In genomic region chr4:108446554-108446953, GRCh38 we compare ENCODE assay signal across 22 cellular contexts.
DNase-seq lines count a peak whose midpoint lies in the region; ATAC-seq and TF ChIP-seq lines count a peak whose summit lies in the region.
"Had no signal": no experiment of that assay in that cellular context is flagged by ENCODE, and none has a peak within 500 bp of the region (broad histone marks: within the 10 kb centered on the region; RNA-seq: fewer than 3 reads in every experiment).

No MANE protein-coding gene starts in this region.

- peaks cover under 1% of the 10 kb centered on the region for H3K27me3 Mint-ChIP-seq in nephron progenitor cell (ENCODE audit: low read depth, poor library complexity)

- H3K4me1 Mint-ChIP-seq in nephron progenitor cell: peaks cover 18% of the 10 kb centered on the region
- H3K4me1 Mint-ChIP-seq: activated B cell treated with CpG ODN at 0.5 μM for 24 hours; central memory CD8-positive, alpha-beta T cell had no signal

- no peak for TF ChIP-seq CTCF in nephron progenitor cell (IDR thresholded peaks at IDR 0.05)

- no peak overlapping the region for H3K27ac Mint-ChIP-seq in nephron progenitor cell
- H3K27ac Mint-ChIP-seq: activated B cell treated with CpG ODN at 0.5 μM for 24 hours; activated CD4-positive, alpha-beta T cell treated with anti-CD3 and anti-CD28 coated beads, Interleukin-2, amount 10 ng/mL, durations not matched to agents 7 days and 5 days had no signal

- DNase-seq in COLO668 (lab: John Stamatoyannopoulos, UW; ENCODE audit: unreplicated experiment) (peak; percentile 6), NCI-H510A (lab: John Stamatoyannopoulos, UW) (peak; percentile 48), nephron progenitor cell (peak; percentile 6), ureter (ENCODE audit: low spot score) (no peak), DMS153 treated with DMSO at 0.1 percent for 48 hours (lab: John Stamatoyannopoulos, UW; ENCODE audit: unreplicated experiment) (no peak)
- no peak for DNase-seq in activated CD8-positive, alpha-beta memory T cell treated with anti-CD3 and anti-CD28 coated beads, Interleukin-2, amount 50 U/mL, for 4 hours
- DNase-seq: activated B cell treated with CpG ODN at 0.5 μM for 24 hours; activated CD4-positive, alpha-beta T cell treated with anti-CD3 and anti-CD28 coated beads, Interleukin-2, amount 10 ng/mL, durations not matched to agents 7 days and 5 days; activated T-cell treated with anti-CD3 and anti-CD28 coated beads, Interleukin-2, amount 50 U/mL, for 48 hours; dermis blood vessel endothelial cell; EL; kidney glomerular epithelial cell; lower lobe of right lung; NCI-H1092; NCI-H1694 treated with DMSO at 0.1 percent for 48 hours; NCI-H446 treated with DMSO at 0.1 percent for 48 hours; pancreas; RPMI8226; stimulated activated naive CD4-positive, alpha-beta T cell treated with Interleukin-2 at 50 U/mL for 16 hours had no signal

- H3K9me3 Mint-ChIP-seq in nephron progenitor cell: peaks cover 1% of the 10 kb centered on the region
- H3K9me3 Mint-ChIP-seq: activated B cell treated with CpG ODN at 0.5 μM for 24 hours; central memory CD8-positive, alpha-beta T cell had no signal

- peak; percentile 22 for ATAC-seq in esophagus mucosa
- ATAC-seq in GM19023 (IDR thresholded peaks at IDR 0.05; ENCODE audit: unreplicated experiment): no peak
- ATAC-seq: lower lobe of right lung had no signal

- no peak overlapping the region for H3K4me3 Mint-ChIP-seq in nephron progenitor cell
- H3K4me3 Mint-ChIP-seq: activated B cell treated with CpG ODN at 0.5 μM for 24 hours; activated CD4-positive, alpha-beta T cell treated with anti-CD3 and anti-CD28 coated beads, Interleukin-2, amount 10 ng/mL, durations not matched to agents 7 days and 5 days; central memory CD8-positive, alpha-beta T cell had no signal

- no peaks in the 10 kb centered on the region for H3K36me3 Mint-ChIP-seq in nephron progenitor cell (ENCODE audit: low read depth)

Comparison
In these comparisons a context has a peak if more than half of its experiments do, and no peak if none do; other contexts are left out.
1. DNase-seq: peak in COLO668 (single experiment), NCI-H510A (single experiment) and nephron progenitor cell (single experiment); none in ureter (single experiment), activated CD8-positive, alpha-beta memory T cell treated with anti-CD3 and anti-CD28 coated beads, Interleukin-2, amount 50 U/mL, for 4 hours (single experiment) and DMS153 treated with DMSO at 0.1 percent for 48 hours (single experiment).